2 cellular contexts compared by ENCODE assay signal in the genomic region with DNA sequence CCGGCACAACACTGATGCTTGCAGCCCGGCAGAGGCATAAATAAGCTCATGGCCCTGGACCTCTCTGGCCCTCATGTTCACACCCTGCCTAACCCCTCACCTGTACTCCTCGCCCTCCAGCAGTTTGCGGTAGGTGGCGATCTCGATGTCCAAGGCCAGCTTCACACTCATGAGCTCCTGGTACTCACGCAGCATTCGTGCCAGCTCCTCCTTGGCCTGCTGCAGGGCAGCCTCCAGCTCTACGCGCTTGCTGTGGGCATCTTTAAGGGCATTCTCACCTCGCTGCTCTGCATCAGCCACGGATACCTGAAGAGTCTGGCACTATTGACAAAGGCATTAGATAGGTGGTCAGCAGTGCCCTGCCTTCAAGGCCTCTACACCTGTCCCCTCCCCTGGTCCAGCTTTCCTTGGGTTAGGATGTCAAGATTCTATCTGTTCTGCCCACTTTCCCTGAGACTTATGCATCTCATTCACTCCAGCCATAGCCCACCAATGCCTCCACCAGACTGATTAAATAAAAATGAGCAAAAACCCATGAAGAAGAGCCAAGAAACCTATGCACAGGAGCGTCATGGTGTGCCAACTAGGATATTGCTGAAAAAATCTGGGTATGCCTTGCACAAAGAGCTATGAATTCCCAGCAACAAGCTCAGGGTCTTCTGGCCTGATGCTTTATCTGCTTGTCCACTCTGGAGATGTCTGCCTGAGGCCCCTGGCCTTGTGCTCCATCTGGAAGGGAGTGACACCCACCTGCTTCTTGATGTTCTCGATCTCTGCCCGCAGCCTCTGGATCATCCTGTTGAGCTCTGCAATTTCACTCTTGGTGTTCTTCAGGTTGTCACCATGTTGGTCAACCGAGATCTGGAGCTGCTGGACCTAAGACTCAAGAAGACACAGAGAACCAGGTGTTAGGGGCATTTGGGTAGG.
A peak's percentile ranks its signal among the peaks of the same experiment; 100 is the strongest.
TF ChIP-seq lines count a peak whose summit lies in the region.

No MANE protein-coding gene starts in this region.

TF ChIP-seq in HEK293, 187 proteins besides CTCF, POLR2A, EP300 and RAD21:
- TF ChIP-seq ELK4 (IDR thresholded peaks at IDR 0.05; ENCODE audit: borderline replicate concordance, low read depth, low read length) (no peak), ZNF335 (tag by site-specific recombination; conservative IDR thresholded peaks at IDR 0.05) (no peak), ZNF221 (tag by site-specific recombination; IDR thresholded peaks at IDR 0.05; ENCODE audit: borderline replicate concordance) (no peak), OSR2 (tag by site-specific recombination; IDR thresholded peaks at IDR 0.05) (no peak), IKZF3 (tag by site-specific recombination; IDR thresholded peaks at IDR 0.05) (no peak), SCRT2 (tag by site-specific recombination; IDR thresholded peaks at IDR 0.05) (peak; percentile 17; the same call in 1 of the 2 replicates), REPIN1 (tag by site-specific recombination; IDR thresholded peaks at IDR 0.05; ENCODE audit: low read depth) (no peak)
- TF ChIP-seq, protein P1, sequence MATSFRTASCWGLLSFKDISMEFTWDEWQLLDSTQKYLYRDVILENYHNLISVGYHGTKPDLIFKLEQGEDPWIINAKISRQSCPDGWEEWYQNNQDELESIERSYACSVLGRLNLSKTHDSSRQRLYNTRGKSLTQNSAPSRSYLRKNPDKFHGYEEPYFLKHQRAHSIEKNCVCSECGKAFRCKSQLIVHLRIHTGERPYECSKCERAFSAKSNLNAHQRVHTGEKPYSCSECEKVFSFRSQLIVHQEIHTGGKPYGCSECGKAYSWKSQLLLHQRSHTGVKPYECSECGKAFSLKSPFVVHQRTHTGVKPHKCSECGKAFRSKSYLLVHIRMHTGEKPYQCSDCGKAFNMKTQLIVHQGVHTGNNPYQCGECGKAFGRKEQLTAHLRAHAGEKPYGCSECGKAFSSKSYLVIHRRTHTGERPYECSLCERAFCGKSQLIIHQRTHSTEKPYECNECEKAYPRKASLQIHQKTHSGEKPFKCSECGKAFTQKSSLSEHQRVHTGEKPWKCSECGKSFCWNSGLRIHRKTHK (tag by site-specific recombination; IDR thresholded peaks at IDR 0.05): no peak

TF ChIP-seq in K562, 482 proteins besides CTCF, POLR2A, EP300 and RAD21:
- no peak for TF ChIP-seq ILF3 (IDR thresholded peaks at IDR 0.05; ENCODE audit: borderline replicate concordance)
- no peak for TF ChIP-seq TAF9B (IDR thresholded peaks at IDR 0.05; ENCODE audit: partially characterized antibody)
- TF ChIP-seq HCFC1 (IDR thresholded peaks at IDR 0.05; ENCODE audit: low read depth, low read length): no peak
- no peak for TF ChIP-seq GATA2 (CRISPR knock-in tag; IDR thresholded peaks at IDR 0.05)
- no peak for TF ChIP-seq C11orf30 (IDR thresholded peaks at IDR 0.05; ENCODE audit: low read depth)
- TF ChIP-seq ADNP (tag; IDR thresholded peaks at IDR 0.05): no peak
- TF ChIP-seq CBX2 (IDR thresholded peaks at IDR 0.05; ENCODE audit: insufficient read depth, low read length, poor library complexity, severe bottlenecking): no peak
- no peak for TF ChIP-seq L3MBTL2 (IDR thresholded peaks at IDR 0.05)
- TF ChIP-seq POU5F1 (IDR thresholded peaks at IDR 0.05; ENCODE audit: borderline replicate concordance, low read depth, low read length, partially characterized antibody): no peak
TF ChIP-seq in K562: peak in this region for 0.
